ENCODE assay signal across 1 cellular context in genomic region chr20:45339799-45340198, GRCh38.
TF ChIP-seq lines count a peak whose summit lies in the region.

No MANE protein-coding gene starts in this region.

TF ChIP-seq in HCT116, 20 proteins besides CTCF, POLR2A, EP300 and RAD21:
- TF ChIP-seq JUND (IDR thresholded peaks at IDR 0.05) (no peak), ZFX (IDR thresholded peaks at IDR 0.05) (no peak), ZBTB33 (IDR thresholded peaks at IDR 0.05; ENCODE audit: extremely low read depth, insufficient replicate concordance, low read length) (no peak), EZH2phosphoT487 (IDR thresholded peaks at IDR 0.05; ENCODE audit: borderline replicate concordance) (no peak), CBX3 (IDR thresholded peaks at IDR 0.05; ENCODE audit: low read depth) (no peak), EZH2 (IDR thresholded peaks at IDR 0.05) (no peak), ZNF274 (IDR thresholded peaks at IDR 0.05; ENCODE audit: low read depth, low read length) (no peak), YY1 (IDR thresholded peaks at IDR 0.05; ENCODE audit: extremely low read depth, insufficient replicate concordance, low read depth, low read length) (no peak), SIN3A (IDR thresholded peaks at IDR 0.05; ENCODE audit: low read depth) (no peak), EGR1 (IDR thresholded peaks at IDR 0.05; ENCODE audit: low read depth) (no peak), FOSL1 (IDR thresholded peaks at IDR 0.05; ENCODE audit: low read depth) (no peak), POLR2AphosphoS5 (IDR thresholded peaks at IDR 0.05; ENCODE audit: low read depth, low read length) (no peak; the same call in 1 of the 2 replicates), CEBPB (IDR thresholded peaks at IDR 0.05; ENCODE audit: low read depth) (no peak), ATF3 (IDR thresholded peaks at IDR 0.05) (no peak), REST (IDR thresholded peaks at IDR 0.05; ENCODE audit: low read depth) (no peak)
TF ChIP-seq in HCT116: peak in this region for 0.
